Comparison of ENCODE assay signal across 22 cellular contexts in genomic region chr5:116428966-116429365, GRCh38.
"Had no signal": no experiment of that assay in that cellular context is flagged by ENCODE, and none has a peak within 500 bp of the region (broad histone marks: within the 10 kb centered on the region; RNA-seq: fewer than 3 reads in every experiment).

No MANE protein-coding gene starts in this region.

- ATAC-seq: activated CD4-positive, CD25-positive, alpha-beta regulatory T cell treated with anti-CD3 and anti-CD28 coated beads, Interleukin-2, amount 50 U/mL, for 24 hours; activated CD8-positive, alpha-beta T cell treated with anti-CD3 and anti-CD28 coated beads, Interleukin-2, amount 10 ng/mL, durations not matched to agents 7 days and 5 days had no signal

- H3K27ac Mint-ChIP-seq: activated CD8-positive, alpha-beta T cell treated with anti-CD3 and anti-CD28 coated beads, Interleukin-2, amount 10 ng/mL, durations not matched to agents 7 days and 5 days; activated naive CD8-positive, alpha-beta T cell treated with anti-CD3 and anti-CD28 coated beads, Interleukin-2, amount 10 ng/mL, durations not matched to agents 7 days and 5 days; T-helper 1 cell treated with Interleukin-12 subunit alpha and Interleukin-12 subunit beta and Interleukin-4 antibody, amounts not matched to agents 30 μg/mL and 1 μg/mL, for 36 hours had no signal

- H3K4me3 Mint-ChIP-seq: activated CD8-positive, alpha-beta T cell treated with anti-CD3 and anti-CD28 coated beads, Interleukin-2, amount 10 ng/mL, durations not matched to agents 7 days and 5 days; activated naive CD8-positive, alpha-beta T cell treated with anti-CD3 and anti-CD28 coated beads, Interleukin-2, amount 10 ng/mL, durations not matched to agents 7 days and 5 days; T-helper 1 cell treated with Interleukin-12 subunit alpha and Interleukin-12 subunit beta and Interleukin-4 antibody, amounts not matched to agents 30 μg/mL and 1 μg/mL, for 36 hours had no signal

- H3K4me1 ChIP-seq: Peyer's patch had no signal

- H3K36me3 Mint-ChIP-seq: activated naive CD8-positive, alpha-beta T cell treated with anti-CD3 and anti-CD28 coated beads, Interleukin-2, amount 10 ng/mL, durations not matched to agents 7 days and 5 days had no signal

- H3K27ac ChIP-seq: adrenal gland, KMS-11, Peyer's patch, RWPE1, SJCRH30 had no signal

- H3K27me3 Mint-ChIP-seq: activated naive CD8-positive, alpha-beta T cell treated with anti-CD3 and anti-CD28 coated beads, Interleukin-2, amount 10 ng/mL, durations not matched to agents 7 days and 5 days had no signal

- H3K9me3 ChIP-seq: adrenal gland, Peyer's patch, SJCRH30, SK-N-SH had no signal

- H3K27me3 ChIP-seq: adrenal gland, Peyer's patch, SJCRH30 had no signal

- H3K9me3 Mint-ChIP-seq: T-helper 1 cell treated with Interleukin-12 subunit alpha and Interleukin-12 subunit beta and Interleukin-4 antibody, amounts not matched to agents 30 μg/mL and 1 μg/mL, for 36 hours had no signal

- DNase-seq: activated CD4-positive, alpha-beta T cell treated with anti-CD3 and anti-CD28 coated beads for 4 hours; activated CD8-positive, alpha-beta memory T cell treated with anti-CD3 and anti-CD28 coated beads, Interleukin-2, amount 50 U/mL, for 48 hours; activated CD8-positive, alpha-beta T cell treated with anti-CD3 and anti-CD28 coated beads, Interleukin-2, amount 10 ng/mL, durations not matched to agents 7 days and 5 days; activated naive CD4-positive, alpha-beta T cell treated with anti-CD3 and anti-CD28 coated beads, Interleukin-2, amount 50 U/mL, for 16 hours; activated naive CD8-positive, alpha-beta T cell treated with anti-CD3 and anti-CD28 coated beads, Interleukin-2, amount 10 ng/mL, durations not matched to agents 7 days and 5 days; activated T-cell treated with anti-CD3 and anti-CD28 coated beads, Interleukin-2, amount 50 U/mL, for 1 hour; adrenal gland; NCI-H1092; NCI-H1436; NCI-H187; NCI-H2081; NCI-H2171 treated with DMSO at 0.1 percent for 48 hours; NCI-H510A treated with DMSO at 0.1 percent for 48 hours; Peyer's patch; Right ventricle myocardium superior; SJCRH30; SK-N-SH; SW 1271 had no signal

- H3K4me1 Mint-ChIP-seq: activated naive CD8-positive, alpha-beta T cell treated with anti-CD3 and anti-CD28 coated beads, Interleukin-2, amount 10 ng/mL, durations not matched to agents 7 days and 5 days had no signal

- H3K36me3 ChIP-seq: adrenal gland, Peyer's patch, SJCRH30 had no signal

- H3K4me3 ChIP-seq: adrenal gland, Peyer's patch, SJCRH30 had no signal
